ENCODE assay signal across 28 cellular contexts in the genomic region with DNA sequence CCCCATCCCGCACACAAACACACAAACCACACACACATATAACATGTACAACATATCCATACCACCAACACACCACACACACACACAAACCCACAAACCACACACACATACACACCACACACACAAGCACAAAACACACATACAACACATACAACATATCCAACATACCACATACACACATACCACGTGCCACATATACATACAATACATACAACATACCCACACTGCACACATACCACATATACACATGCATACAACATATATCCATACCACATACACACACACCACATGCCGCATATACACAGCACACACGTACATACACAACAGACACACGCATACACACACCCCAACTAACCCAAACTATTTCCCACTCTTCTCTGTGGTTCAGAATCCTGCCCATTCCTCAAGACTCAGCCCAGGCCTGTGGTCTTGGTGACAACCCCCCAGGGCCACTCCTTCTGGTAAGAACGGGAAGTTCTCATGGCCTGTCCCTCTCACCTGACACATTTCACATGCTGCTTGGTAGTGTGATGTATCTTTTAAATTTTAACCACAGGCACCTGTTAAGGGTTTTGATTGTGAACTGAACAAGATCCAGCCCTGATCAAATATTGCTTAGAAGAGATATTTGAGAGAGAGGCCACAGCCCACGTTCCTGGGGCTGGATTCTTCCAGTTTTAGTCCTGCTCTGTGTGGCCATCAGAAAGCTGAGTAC. TPM values are rescaled to one million over a fixed set of nuclear protein-coding genes. Genes with fewer than 3 reads are reported as not detected.
A peak's percentile ranks its signal among the peaks of the same experiment; 100 is the strongest.
DNase-seq lines count a peak whose midpoint lies in the region; ATAC-seq, FAIRE-seq and TF ChIP-seq lines count a peak whose summit lies in the region.
"Had no signal": no experiment of that assay in that cellular context is flagged by ENCODE, and none has a peak within 500 bp of the region (broad histone marks: within the 10 kb centered on the region; RNA-seq: fewer than 3 reads in every experiment).

No MANE protein-coding gene starts in this region.

- H3K9ac ChIP-seq in OCI-LY3 (ENCODE audit: low read length): no peak overlapping the region
- H3K9ac ChIP-seq in keratinocyte (ENCODE audit: control insufficient read depth, extremely low read depth, insufficient read depth, low read length): no peak overlapping the region
- H3K9ac ChIP-seq in neural progenitor cell: no peak overlapping the region

- no peaks in the 10 kb centered on the region for H3K36me3 Mint-ChIP-seq in neural progenitor cell
- H3K36me3 Mint-ChIP-seq: CD4-positive, alpha-beta memory T cell had no signal

- H3K4me1 Mint-ChIP-seq in neural progenitor cell: peaks cover 9% of the 10 kb centered on the region
- H3K4me1 Mint-ChIP-seq: CD4-positive, alpha-beta memory T cell had no signal

- intact Hi-C loops in prostate gland (cut with DNase I): no loop called here

- H3K79me2 ChIP-seq in OCI-LY3 (ENCODE audit: low read length) (no peaks in the 10 kb centered on the region), keratinocyte (ENCODE audit: control insufficient read depth, insufficient read depth, low read length) (no peaks in the 10 kb centered on the region), neural progenitor cell (ENCODE audit: low read depth) (no peaks in the 10 kb centered on the region)

- no peaks in the 10 kb centered on the region for H3K9me3 Mint-ChIP-seq in neural progenitor cell
- H3K9me3 Mint-ChIP-seq: activated T-cell treated with anti-CD3 and anti-CD28 coated beads, Interleukin-2, amount 50 U/mL, for 4 hours; CD4-positive, alpha-beta memory T cell; stimulated activated naive CD8-positive, alpha-beta T cell treated with anti-CD3 and anti-CD28 coated beads, Interleukin-15, Interleukin-2, amounts not matched to agents 100 ng/mL and 50 ng/mL, for 24 hours had no signal

- no peak for ATAC-seq in GM19023 (IDR thresholded peaks at IDR 0.05; ENCODE audit: unreplicated experiment)
- ATAC-seq: activated T-cell treated with anti-CD3 and anti-CD28 coated beads, Interleukin-2, amount 50 U/mL, for 4 hours; PC-3 had no signal

- no peak for TF ChIP-seq POLR2A in GM12891 (IDR thresholded peaks at IDR 0.05; ENCODE audit: low read depth, low read length)
- TF ChIP-seq POLR2A in prostate gland (IDR thresholded peaks at IDR 0.05): no peak

- no peaks in the 10 kb centered on the region for H3K9me1 ChIP-seq in keratinocyte (ENCODE audit: control insufficient read depth, extremely low read depth, insufficient read depth, low read length)

- no peaks in the 10 kb centered on the region for H4K20me1 ChIP-seq in OCI-LY3 (ENCODE audit: insufficient read depth, low read length)
- H4K20me1 ChIP-seq in keratinocyte (ENCODE audit: control insufficient read depth, extremely low read depth, insufficient read depth, low read length): no peaks in the 10 kb centered on the region
- no peaks in the 10 kb centered on the region for H4K20me1 ChIP-seq in neural progenitor cell (ENCODE audit: low read depth)

- H2AFZ ChIP-seq in OCI-LY3 (ENCODE audit: low read depth, low read length) (no peak overlapping the region; the same call in 1 of the 2 replicates), keratinocyte (ENCODE audit: control insufficient read depth, low read length) (no peak overlapping the region), neural progenitor cell (replicated peaks) (no peak overlapping the region)

- H3K4me3 ChIP-seq in OCI-LY3 (ENCODE audit: low read length) (no peak overlapping the region), keratinocyte (ENCODE audit: control insufficient read depth in 2 of 3, extremely low read depth in 1 of 3, insufficient read depth in 2 of 3, low read depth in 1 of 3, low read length in 3 of 3) (no peak overlapping the region), neural progenitor cell (no peak overlapping the region), prostate gland (no peak overlapping the region)
- H3K4me3 ChIP-seq: lung, psoas muscle, tibial nerve had no signal

- DNase-seq in GM12891 (ENCODE audit: insufficient read length, low spot score) (no peak), keratinocyte (ENCODE audit: low read depth, low spot score) (no peak), neural progenitor cell (ENCODE audit: low spot score) (no peak), COLO668 (lab: John Stamatoyannopoulos, UW; ENCODE audit: unreplicated experiment) (no peak), prostate gland (ENCODE audit: low spot score) (no peak)
- no peak for DNase-seq in activated effector memory CD4-positive, alpha-beta T cell treated with anti-CD3 and anti-CD28 coated beads, Interleukin-2, amount 50 U/mL, for 16 hours
- DNase-seq: activated T-cell treated with anti-CD3 and anti-CD28 coated beads, Interleukin-2, amount 50 U/mL, for 4 hours; CD4-positive, alpha-beta memory T cell; HCEC 1CT; NCI-H1048; T-helper 9 cell had no signal

- H3K27ac Mint-ChIP-seq in neural progenitor cell: peak overlapping the region; percentile 40
- H3K27ac Mint-ChIP-seq: CD4-positive, alpha-beta memory T cell; stimulated activated naive CD8-positive, alpha-beta T cell treated with anti-CD3 and anti-CD28 coated beads, Interleukin-15, Interleukin-2, amounts not matched to agents 100 ng/mL and 50 ng/mL, for 24 hours had no signal

- dilution Hi-C loops in keratinocyte (cut with MboI; ENCODE audit: extremely low pct_ligation_motif_present, low sequenced_read_pairs): no loop called here

- no peak overlapping the region for H3K27ac ChIP-seq in OCI-LY3 (ENCODE audit: low read length)
- H3K27ac ChIP-seq in keratinocyte (ENCODE audit: control insufficient read depth, insufficient read depth, low read length): no peak overlapping the region
- H3K27ac ChIP-seq in neural progenitor cell: no peak overlapping the region
- no peak overlapping the region for H3K27ac ChIP-seq in prostate gland
- H3K27ac ChIP-seq: epithelial cell of prostate, neutrophil, psoas muscle, tibial nerve, VCaP had no signal

- no peak for TF ChIP-seq CTCF in OCI-LY3 (IDR thresholded peaks at IDR 0.05; ENCODE audit: low read depth, low read length)
- no peak for TF ChIP-seq CTCF in keratinocyte (optimal IDR thresholded peaks at IDR 0.05 in 1 of 3, IDR thresholded peaks at IDR 0.05 in 1 of 3, conservative IDR thresholded peaks at IDR 0.05 in 1 of 3; ENCODE audit: extremely low read depth in 1 of 3, insufficient read depth in 2 of 3, low read length in 3 of 3)
- no peak for TF ChIP-seq CTCF in neural progenitor cell (IDR thresholded peaks at IDR 0.05)
- no peak for TF ChIP-seq CTCF in prostate gland (IDR thresholded peaks at IDR 0.05)

- no peaks in the 10 kb centered on the region for H3F3A ChIP-seq in neural progenitor cell (ENCODE audit: low read depth)

- H3K27me3 ChIP-seq in OCI-LY3 (ENCODE audit: low read depth, low read length) (no peaks in the 10 kb centered on the region), keratinocyte (ENCODE audit: control insufficient read depth, extremely low read depth, insufficient read depth, low read length) (peaks cover 10% of the 10 kb centered on the region), neural progenitor cell (no peaks in the 10 kb centered on the region), prostate gland (replicated peaks; ENCODE audit: insufficient read depth) (no peaks in the 10 kb centered on the region)
- H3K27me3 ChIP-seq: tibial nerve had no signal

- peak; percentile 40 for FAIRE-seq in GM12891 (lab: Jason Lieb, UNC)
- FAIRE-seq in keratinocyte (lab: Jason Lieb, UNC): peak; percentile 13

- H3K36me3 ChIP-seq in OCI-LY3 (replicated peaks; ENCODE audit: low read depth, low read length) (no peaks in the 10 kb centered on the region), keratinocyte (ENCODE audit: control insufficient read depth in 2 of 2, extremely low read depth in 1 of 2, insufficient read depth in 2 of 2, low read length in 2 of 2) (no peaks in the 10 kb centered on the region), neural progenitor cell (no peaks in the 10 kb centered on the region), prostate gland (no peaks in the 10 kb centered on the region)
- H3K36me3 ChIP-seq: neutrophil, tibial nerve had no signal

- H3K9me3 ChIP-seq in OCI-LY3 (ENCODE audit: insufficient read depth, low read length): no peaks in the 10 kb centered on the region
- no peaks in the 10 kb centered on the region for H3K9me3 ChIP-seq in keratinocyte (ENCODE audit: control insufficient read depth, low read depth, low read length)
- H3K9me3 ChIP-seq in neural progenitor cell (ENCODE audit: low read depth): no peaks in the 10 kb centered on the region
- no peaks in the 10 kb centered on the region for H3K9me3 ChIP-seq in prostate gland
- H3K9me3 ChIP-seq: neutrophil, psoas muscle, tibial nerve had no signal

- H3K27me3 Mint-ChIP-seq in neural progenitor cell (ENCODE audit: insufficient read depth, low read depth): peaks cover 2% of the 10 kb centered on the region

- H3K4me2 ChIP-seq in OCI-LY3 (ENCODE audit: low read length) (peak overlapping the region; percentile 21; the same call in 1 of the 2 replicates), keratinocyte (ENCODE audit: control insufficient read depth, extremely low read depth, insufficient read depth, low read depth, low read length) (no peak overlapping the region), neural progenitor cell (no peak overlapping the region)

- H3K4me3 Mint-ChIP-seq in neural progenitor cell: no peak overlapping the region
- H3K4me3 Mint-ChIP-seq: activated T-cell treated with anti-CD3 and anti-CD28 coated beads, Interleukin-2, amount 50 U/mL, for 4 hours; CD4-positive, alpha-beta memory T cell; stimulated activated naive CD8-positive, alpha-beta T cell treated with anti-CD3 and anti-CD28 coated beads, Interleukin-15, Interleukin-2, amounts not matched to agents 100 ng/mL and 50 ng/mL, for 24 hours had no signal

- 72% methylated on average over 7 of the region's 7 CpGs for WGBS in prostate gland

- H3K4me1 ChIP-seq in OCI-LY3 (ENCODE audit: low read length) (peaks cover 15% of the 10 kb centered on the region), keratinocyte (ENCODE audit: control insufficient read depth, extremely low read depth, insufficient read depth, low read length) (no peaks in the 10 kb centered on the region), neural progenitor cell (peaks cover 6% of the 10 kb centered on the region), prostate gland (replicated peaks) (no peaks in the 10 kb centered on the region)
- H3K4me1 ChIP-seq: psoas muscle, tibial nerve had no signal

TF ChIP-seq in GM12891, 5 proteins besides CTCF, POLR2A, EP300 and RAD21 (continues in another document):
- no peak for TF ChIP-seq POU2F2 (IDR thresholded peaks at IDR 0.05; ENCODE audit: low read depth, low read length)
- TF ChIP-seq POLR2AphosphoS5 (IDR thresholded peaks at IDR 0.05; ENCODE audit: low read depth, low read length): no peak

RNA-seq across cellular contexts. Expression of a gene that starts 55.8 kb away (rescaled TPM):
- not detected for polyA plus RNA-seq in GM12891 (2012; ENCODE audit: low read depth, missing spikeins)
- polyA plus RNA-seq in keratinocyte: not detected in 3 replicates
- not detected for polyA plus RNA-seq in keratinocyte (2011; ENCODE audit: low read depth)
- not detected in 2 replicates for polyA plus RNA-seq in keratinocyte (2011; cell fraction: cytosol; rRNA removed)
- not detected in 2 replicates for polyA plus RNA-seq in keratinocyte (2011; cell fraction: nucleus; rRNA removed)
- polyA plus RNA-seq in keratinocyte (2012; ENCODE audit: low replicate concordance): not detected in 2 replicates
- not detected in 3 replicates for polyA minus RNA-seq in keratinocyte
- not detected for polyA minus RNA-seq in keratinocyte (2011; cell fraction: cytosol; rRNA and poly(A)+ RNA removed)
- not detected in 2 replicates for polyA minus RNA-seq in keratinocyte (2011; cell fraction: nucleus; rRNA and poly(A)+ RNA removed)
- total RNA-seq in neural progenitor cell (ENCODE audit: low replicate concordance) (not detected in 2 replicates), prostate gland (not detected)
- total RNA-seq: A172; activated T-cell treated with anti-CD3 and anti-CD28 coated beads, Interleukin-2, amount 50 U/mL, for 4 hours; CD4-positive, alpha-beta memory T cell; cerebellum; kidney epithelial cell; LHCN-M2; lung; NCI-H460; PC-3; psoas muscle; Right ventricle myocardium superior; skeletal muscle tissue; tibial nerve had no signal
- polyA plus RNA-seq: CD4-positive, alpha-beta memory T cell; lung; psoas muscle had no signal
